ENCODE assay signal across 8 cellular contexts in the genomic region with DNA sequence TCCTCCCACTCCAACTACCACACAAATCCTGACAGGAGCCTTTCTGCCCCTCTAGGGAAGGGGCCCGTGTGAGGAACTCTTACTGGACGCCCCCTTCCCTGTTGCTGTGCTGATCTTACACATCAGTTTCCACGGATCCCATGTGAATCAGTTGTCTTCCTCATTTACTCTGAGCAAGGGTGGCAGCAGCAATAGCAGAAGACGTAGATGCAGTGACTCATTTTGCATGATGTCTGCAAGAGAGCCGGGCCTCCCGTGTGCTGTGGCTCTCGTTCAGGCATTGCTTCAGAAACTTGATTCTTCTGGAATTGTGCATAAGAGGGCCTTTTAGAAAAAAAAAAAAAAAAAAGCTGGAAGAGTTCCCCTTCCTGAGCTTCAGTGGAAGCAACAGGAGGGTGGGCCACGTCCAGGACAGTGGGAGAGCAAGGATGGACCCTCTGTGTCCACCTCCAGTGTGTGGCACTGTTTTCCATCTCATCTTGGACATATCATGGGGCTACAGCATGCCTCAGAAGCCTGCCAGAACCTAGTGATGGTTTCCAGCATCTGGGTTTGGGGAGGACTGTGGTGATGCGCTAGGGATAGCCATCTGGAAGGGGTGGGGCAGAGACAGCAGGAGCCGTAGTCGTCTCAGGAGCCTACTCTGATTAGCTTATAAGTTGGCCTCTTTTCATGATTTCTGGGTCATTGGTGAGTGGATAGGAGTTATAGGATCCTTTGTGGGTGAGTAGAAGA.
A peak's percentile ranks its signal among the peaks of the same experiment; 100 is the strongest.
DNase-seq lines count a peak whose midpoint lies in the region; ATAC-seq and TF ChIP-seq lines count a peak whose summit lies in the region.

No MANE protein-coding gene starts in this region.

- DNase-seq in LHCN-M2 (ENCODE audit: low read depth) = peak; percentile 86
- DNase-seq in astrocyte of the spinal cord (ENCODE audit: low read depth, low spot score) = peak; percentile 93
- DNase-seq in left lobe of liver (ENCODE audit: low spot score) = no peak
- peak; percentile 77 to 82 for DNase-seq in tibial artery
- DNase-seq in NCI-H2107 (lab: John Stamatoyannopoulos, UW) = no peak
- no peak for DNase-seq in OCI-M1 (lab: John Stamatoyannopoulos, UW)
- DNase-seq in GM19240 (ENCODE audit: insufficient read length, low spot score) = no peak

- ATAC-seq in left lobe of liver (peak; percentile 12), HG03457 (IDR thresholded peaks at IDR 0.05; ENCODE audit: unreplicated experiment) (no peak)

- TF ChIP-seq CTCF in astrocyte of the spinal cord (IDR thresholded peaks at IDR 0.05; ENCODE audit: low read depth, low read length) = peak; percentile 17
- TF ChIP-seq CTCF in tibial artery (IDR thresholded peaks at IDR 0.05) = no peak

- in situ Hi-C loops in astrocyte of the spinal cord (cut with HindIII; ENCODE audit: low sequenced_read_pairs) = no loop called here

- H3K4me3 ChIP-seq in astrocyte of the spinal cord (ENCODE audit: low read depth, low read length) (no peak overlapping the region), tibial artery (no peak overlapping the region)

- H3K27ac ChIP-seq in tibial artery = peak overlapping the region; percentile 57 to 61

- peaks cover 8 to 100% (median 83%) of the 10 kb centered on the region in 4 donors for H3K4me1 ChIP-seq in tibial artery

- H3K9me3 ChIP-seq in tibial artery = no peaks in the 10 kb centered on the region

- no peaks in the 10 kb centered on the region for H3K27me3 ChIP-seq in tibial artery

- intact Hi-C loops in tibial artery (cut with DNase I; ENCODE audit: low total_unique reads) = no loop called here

- no peaks in the 10 kb centered on the region for H3K36me3 ChIP-seq in tibial artery

Comparison
In these comparisons a context has a peak if more than half of its experiments do, and no peak if none do; other contexts are left out.
1. DNase-seq: peak in LHCN-M2 (single experiment), astrocyte of the spinal cord (single experiment) and tibial artery (2 of 2); none in left lobe of liver (single experiment), NCI-H2107 (single experiment), OCI-M1 (single experiment) and GM19240 (single experiment).